1 cellular context compared by ENCODE assay signal in the genomic region with DNA sequence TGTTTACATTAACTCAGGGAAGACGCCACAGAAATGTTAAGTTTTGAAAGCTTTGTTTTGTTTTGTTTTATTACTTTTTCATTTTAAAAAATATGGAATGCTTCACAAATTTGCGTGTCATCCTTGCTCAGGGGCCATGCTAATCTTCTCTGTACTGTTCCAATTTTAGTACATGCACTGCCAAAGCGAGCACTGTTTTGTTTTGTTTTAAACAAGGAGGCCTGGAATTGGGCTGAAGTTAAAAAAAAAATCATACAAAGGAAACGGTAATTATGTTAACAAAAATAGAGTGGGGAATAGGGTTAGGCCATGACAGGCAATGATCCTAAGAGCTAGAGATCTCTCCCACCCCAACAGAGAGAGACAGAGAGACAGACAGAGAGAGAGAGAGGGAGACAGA.
TF ChIP-seq lines count a peak whose summit lies in the region.

No MANE protein-coding gene starts in this region.

TF ChIP-seq in IMR-90, 13 proteins besides CTCF, POLR2A, EP300 and RAD21:
- TF ChIP-seq CHD1 (IDR thresholded peaks at IDR 0.05; ENCODE audit: low read depth, low read length) (no peak), MAFK (IDR thresholded peaks at IDR 0.05; ENCODE audit: low read depth, low read length) (no peak), MXI1 (IDR thresholded peaks at IDR 0.05; ENCODE audit: borderline replicate concordance, low read depth, low read length) (no peak), FOS (IDR thresholded peaks at IDR 0.05; ENCODE audit: low read depth, low read length) (no peak), NFE2L2 (IDR thresholded peaks at IDR 0.05; ENCODE audit: low read depth, low read length) (no peak), BHLHE40 (IDR thresholded peaks at IDR 0.05; ENCODE audit: low read depth, low read length) (no peak), CEBPB (IDR thresholded peaks at IDR 0.05; ENCODE audit: low read depth, low read length) (no peak), MAZ (IDR thresholded peaks at IDR 0.05; ENCODE audit: borderline replicate concordance, low read depth, low read length) (no peak), RFX5 (IDR thresholded peaks at IDR 0.05; ENCODE audit: low read depth, low read length) (no peak), SMC3 (IDR thresholded peaks at IDR 0.05; ENCODE audit: low read depth, low read length) (no peak), RCOR1 (IDR thresholded peaks at IDR 0.05; ENCODE audit: insufficient replicate concordance, low read length) (no peak)
- TF ChIP-seq, protein P1, sequence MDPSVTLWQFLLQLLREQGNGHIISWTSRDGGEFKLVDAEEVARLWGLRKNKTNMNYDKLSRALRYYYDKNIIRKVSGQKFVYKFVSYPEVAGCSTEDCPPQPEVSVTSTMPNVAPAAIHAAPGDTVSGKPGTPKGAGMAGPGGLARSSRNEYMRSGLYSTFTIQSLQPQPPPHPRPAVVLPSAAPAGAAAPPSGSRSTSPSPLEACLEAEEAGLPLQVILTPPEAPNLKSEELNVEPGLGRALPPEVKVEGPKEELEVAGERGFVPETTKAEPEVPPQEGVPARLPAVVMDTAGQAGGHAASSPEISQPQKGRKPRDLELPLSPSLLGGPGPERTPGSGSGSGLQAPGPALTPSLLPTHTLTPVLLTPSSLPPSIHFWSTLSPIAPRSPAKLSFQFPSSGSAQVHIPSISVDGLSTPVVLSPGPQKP (IDR thresholded peaks at IDR 0.05; ENCODE audit: borderline replicate concordance, low read depth, low read length), result no peak
- TF ChIP-seq, protein P2, sequence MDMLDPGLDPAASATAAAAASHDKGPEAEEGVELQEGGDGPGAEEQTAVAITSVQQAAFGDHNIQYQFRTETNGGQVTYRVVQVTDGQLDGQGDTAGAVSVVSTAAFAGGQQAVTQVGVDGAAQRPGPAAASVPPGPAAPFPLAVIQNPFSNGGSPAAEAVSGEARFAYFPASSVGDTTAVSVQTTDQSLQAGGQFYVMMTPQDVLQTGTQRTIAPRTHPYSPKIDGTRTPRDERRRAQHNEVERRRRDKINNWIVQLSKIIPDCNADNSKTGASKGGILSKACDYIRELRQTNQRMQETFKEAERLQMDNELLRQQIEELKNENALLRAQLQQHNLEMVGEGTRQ (IDR thresholded peaks at IDR 0.05; ENCODE audit: low read depth, low read length), result no peak
